In genomic region chr15:45918839-45919238, GRCh38 we compare ENCODE assay signal across 20 cellular contexts.
"Had no signal": no experiment of that assay in that cellular context is flagged by ENCODE, and none has a peak within 500 bp of the region (broad histone marks: within the 10 kb centered on the region; RNA-seq: fewer than 3 reads in every experiment).

No MANE protein-coding gene starts in this region.

- H3K4me1 Mint-ChIP-seq: activated CD4-positive, alpha-beta memory T cell treated with anti-CD3 and anti-CD28 coated beads, Interleukin-2, amount 10 ng/mL, durations not matched to agents 7 days and 5 days; activated naive CD8-positive, alpha-beta T cell treated with anti-CD3 and anti-CD28 coated beads, Interleukin-2, amount 50 U/mL, for 24 hours; memory B cell had no signal

- FAIRE-seq: kidney had no signal

- H3K27ac Mint-ChIP-seq: activated CD4-positive, alpha-beta memory T cell treated with anti-CD3 and anti-CD28 coated beads, Interleukin-2, amount 10 ng/mL, durations not matched to agents 7 days and 5 days; activated naive CD8-positive, alpha-beta T cell treated with anti-CD3 and anti-CD28 coated beads, Interleukin-2, amount 50 U/mL, for 24 hours; memory B cell had no signal

- ATAC-seq: activated naive CD8-positive, alpha-beta T cell treated with anti-CD3 and anti-CD28 coated beads, Interleukin-2, amount 50 U/mL, for 24 hours; effector memory CD8-positive, alpha-beta T cell; mucosa of descending colon had no signal

- H3K9me3 ChIP-seq: mucosa of descending colon, testis, uterus had no signal

- H3K27ac ChIP-seq: testis, uterus had no signal

- DNase-seq: activated CD4-positive, alpha-beta memory T cell treated with anti-CD3 and anti-CD28 coated beads, Interleukin-2, amount 10 ng/mL, durations not matched to agents 7 days and 5 days; activated CD4-positive, alpha-beta T cell treated with anti-CD3 and anti-CD28 coated beads for 4 hours; activated CD4-positive, CD25-positive, alpha-beta regulatory T cell; activated gamma-delta T cell; activated naive CD4-positive, alpha-beta T cell treated with anti-CD3 and anti-CD28 coated beads, Interleukin-2, amount 50 U/mL, for 16 hours; activated naive CD8-positive, alpha-beta T cell treated with anti-CD3 and anti-CD28 coated beads, Interleukin-2, amount 50 U/mL, for 24 hours; caudate nucleus; dorsolateral prefrontal cortex; effector memory CD8-positive, alpha-beta T cell; kidney; mucosa of descending colon; occipital lobe; posterior cingulate gyrus; stimulated activated CD4-positive, alpha-beta T cell treated with anti-CD3 and anti-CD28 coated beads, Interleukin-4, amount 100 ng/mL, for 1 hour; stimulated activated naive CD4-positive, alpha-beta T cell; T-helper 9 cell; testis; trophoblast cell; uterus had no signal

- H3K36me3 Mint-ChIP-seq: memory B cell had no signal

- H3K4me1 ChIP-seq: testis, uterus had no signal

- H3K4me3 ChIP-seq: dorsolateral prefrontal cortex, mucosa of descending colon, testis, uterus had no signal

- H3K9me3 Mint-ChIP-seq: activated CD4-positive, alpha-beta memory T cell treated with anti-CD3 and anti-CD28 coated beads, Interleukin-2, amount 10 ng/mL, durations not matched to agents 7 days and 5 days; activated naive CD8-positive, alpha-beta T cell treated with anti-CD3 and anti-CD28 coated beads, Interleukin-2, amount 50 U/mL, for 24 hours had no signal

- H3K27me3 ChIP-seq: dorsolateral prefrontal cortex, testis, uterus had no signal

- H3K36me3 ChIP-seq: uterus had no signal

- H3K4me3 Mint-ChIP-seq: activated CD4-positive, alpha-beta memory T cell treated with anti-CD3 and anti-CD28 coated beads, Interleukin-2, amount 10 ng/mL, durations not matched to agents 7 days and 5 days; activated naive CD8-positive, alpha-beta T cell treated with anti-CD3 and anti-CD28 coated beads, Interleukin-2, amount 50 U/mL, for 24 hours; effector memory CD8-positive, alpha-beta T cell; memory B cell had no signal

- H3K27me3 Mint-ChIP-seq: activated CD4-positive, alpha-beta memory T cell treated with anti-CD3 and anti-CD28 coated beads, Interleukin-2, amount 10 ng/mL, durations not matched to agents 7 days and 5 days; effector memory CD8-positive, alpha-beta T cell; memory B cell had no signal
